Comparison of ENCODE assay signal across 1 cellular context in genomic region chr19:58606251-58606896, GRCh38.
TF ChIP-seq lines count a peak whose summit lies in the region.

No MANE protein-coding gene starts in this region.

TF ChIP-seq in HepG2, 621 proteins besides CTCF, POLR2A, EP300 and RAD21:
- TF ChIP-seq, protein P1, sequence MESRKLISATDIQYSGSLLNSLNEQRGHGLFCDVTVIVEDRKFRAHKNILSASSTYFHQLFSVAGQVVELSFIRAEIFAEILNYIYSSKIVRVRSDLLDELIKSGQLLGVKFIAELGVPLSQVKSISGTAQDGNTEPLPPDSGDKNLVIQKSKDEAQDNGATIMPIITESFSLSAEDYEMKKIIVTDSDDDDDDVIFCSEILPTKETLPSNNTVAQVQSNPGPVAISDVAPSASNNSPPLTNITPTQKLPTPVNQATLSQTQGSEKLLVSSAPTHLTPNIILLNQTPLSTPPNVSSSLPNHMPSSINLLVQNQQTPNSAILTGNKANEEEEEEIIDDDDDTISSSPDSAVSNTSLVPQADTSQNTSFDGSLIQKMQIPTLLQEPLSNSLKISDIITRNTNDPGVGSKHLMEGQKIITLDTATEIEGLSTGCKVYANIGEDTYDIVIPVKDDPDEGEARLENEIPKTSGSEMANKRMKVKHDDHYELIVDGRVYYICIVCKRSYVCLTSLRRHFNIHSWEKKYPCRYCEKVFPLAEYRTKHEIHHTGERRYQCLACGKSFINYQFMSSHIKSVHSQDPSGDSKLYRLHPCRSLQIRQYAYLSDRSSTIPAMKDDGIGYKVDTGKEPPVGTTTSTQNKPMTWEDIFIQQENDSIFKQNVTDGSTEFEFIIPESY (CRISPR knock-in tag; IDR thresholded peaks at IDR 0.05): peak; percentile 39; the same call in 1 of the 2 replicates
- TF ChIP-seq HNRNPL (IDR thresholded peaks at IDR 0.05; ENCODE audit: low read depth, low read length) (0 out of 2 replicates have a peak, but pooled peaks have one; percentile 21), HOXA3 (CRISPR knock-in tag; IDR thresholded peaks at IDR 0.05) (0 out of 2 replicates have a peak, but pooled peaks have one; percentile 26)
